17 cellular contexts compared by ENCODE assay signal in genomic region chr22:48368975-48369525, GRCh38.
"Had no signal": no experiment of that assay in that cellular context is flagged by ENCODE, and none has a peak within 500 bp of the region (broad histone marks: within the 10 kb centered on the region; RNA-seq: fewer than 3 reads in every experiment).

No MANE protein-coding gene starts in this region.

- H3K4me3 ChIP-seq: left ventricle myocardium inferior, spleen had no signal

- DNase-seq: activated CD4-positive, alpha-beta T cell treated with anti-CD3 and anti-CD28 coated beads, Interleukin-2, amount 50 U/mL, for 48 hours; activated naive CD4-positive, alpha-beta T cell; activated naive CD8-positive, alpha-beta T cell treated with anti-CD3 and anti-CD28 coated beads for 36 hours; amniotic stem cell; dermis blood vessel endothelial cell; effector memory CD4-positive, alpha-beta T cell; hippocampal formation; left ventricle myocardium inferior; mammary epithelial cell; naive B cell; spleen; stimulated activated CD8-positive, alpha-beta memory T cell treated with anti-CD3 and anti-CD28 coated beads, Interleukin-4, amount 100 ng/mL, for 48 hours; stimulated activated naive CD4-positive, alpha-beta T cell; WERI-Rb-1 had no signal

- H3K36me3 ChIP-seq: left ventricle myocardium inferior, spleen, WERI-Rb-1 had no signal

- H3K4me3 Mint-ChIP-seq: activated naive CD8-positive, alpha-beta T cell treated with anti-CD3 and anti-CD28 coated beads for 36 hours; activated T-helper 1 cell treated with anti-CD3 and anti-CD28 coated beads, Interleukin-12 subunit alpha, Interleukin-12 subunit beta, Interleukin-2, Interleukin-4 antibody, amounts not matched to agents 30 ng/mL and 10 ng/mL and 1 ng/mL, durations not matched to agents 14 hours and 24 hours and 36 hours; naive B cell; T-helper 1 cell treated with Interleukin-12 subunit alpha and Interleukin-12 subunit beta and Interleukin-4 antibody, amounts not matched to agents 30 μg/mL and 1 μg/mL, for 36 hours had no signal

- H3K36me3 Mint-ChIP-seq: activated naive CD8-positive, alpha-beta T cell treated with anti-CD3 and anti-CD28 coated beads for 36 hours; naive B cell had no signal

- H3K4me1 ChIP-seq: left ventricle myocardium inferior, parathyroid adenoma had no signal

- H3K4me1 Mint-ChIP-seq: activated naive CD8-positive, alpha-beta T cell treated with anti-CD3 and anti-CD28 coated beads for 36 hours; naive B cell had no signal

- H3K27ac ChIP-seq: left ventricle myocardium inferior, parathyroid adenoma, spleen, WERI-Rb-1 had no signal

- H3K9me3 ChIP-seq: left ventricle myocardium inferior, spleen had no signal

- H3K27ac Mint-ChIP-seq: activated naive CD8-positive, alpha-beta T cell treated with anti-CD3 and anti-CD28 coated beads for 36 hours; activated T-helper 1 cell treated with anti-CD3 and anti-CD28 coated beads, Interleukin-12 subunit alpha, Interleukin-12 subunit beta, Interleukin-2, Interleukin-4 antibody, amounts not matched to agents 30 ng/mL and 10 ng/mL and 1 ng/mL, durations not matched to agents 14 hours and 24 hours and 36 hours; T-helper 1 cell treated with Interleukin-12 subunit alpha and Interleukin-12 subunit beta and Interleukin-4 antibody, amounts not matched to agents 30 μg/mL and 1 μg/mL, for 36 hours had no signal

- H3K9me3 Mint-ChIP-seq: activated naive CD8-positive, alpha-beta T cell treated with anti-CD3 and anti-CD28 coated beads for 36 hours; activated T-helper 1 cell treated with anti-CD3 and anti-CD28 coated beads, Interleukin-12 subunit alpha, Interleukin-12 subunit beta, Interleukin-2, Interleukin-4 antibody, amounts not matched to agents 30 ng/mL and 10 ng/mL and 1 ng/mL, durations not matched to agents 14 hours and 24 hours and 36 hours; T-helper 1 cell treated with Interleukin-12 subunit alpha and Interleukin-12 subunit beta and Interleukin-4 antibody, amounts not matched to agents 30 μg/mL and 1 μg/mL, for 36 hours had no signal
